ENCODE assay signal across 6 cellular contexts in the genomic region with DNA sequence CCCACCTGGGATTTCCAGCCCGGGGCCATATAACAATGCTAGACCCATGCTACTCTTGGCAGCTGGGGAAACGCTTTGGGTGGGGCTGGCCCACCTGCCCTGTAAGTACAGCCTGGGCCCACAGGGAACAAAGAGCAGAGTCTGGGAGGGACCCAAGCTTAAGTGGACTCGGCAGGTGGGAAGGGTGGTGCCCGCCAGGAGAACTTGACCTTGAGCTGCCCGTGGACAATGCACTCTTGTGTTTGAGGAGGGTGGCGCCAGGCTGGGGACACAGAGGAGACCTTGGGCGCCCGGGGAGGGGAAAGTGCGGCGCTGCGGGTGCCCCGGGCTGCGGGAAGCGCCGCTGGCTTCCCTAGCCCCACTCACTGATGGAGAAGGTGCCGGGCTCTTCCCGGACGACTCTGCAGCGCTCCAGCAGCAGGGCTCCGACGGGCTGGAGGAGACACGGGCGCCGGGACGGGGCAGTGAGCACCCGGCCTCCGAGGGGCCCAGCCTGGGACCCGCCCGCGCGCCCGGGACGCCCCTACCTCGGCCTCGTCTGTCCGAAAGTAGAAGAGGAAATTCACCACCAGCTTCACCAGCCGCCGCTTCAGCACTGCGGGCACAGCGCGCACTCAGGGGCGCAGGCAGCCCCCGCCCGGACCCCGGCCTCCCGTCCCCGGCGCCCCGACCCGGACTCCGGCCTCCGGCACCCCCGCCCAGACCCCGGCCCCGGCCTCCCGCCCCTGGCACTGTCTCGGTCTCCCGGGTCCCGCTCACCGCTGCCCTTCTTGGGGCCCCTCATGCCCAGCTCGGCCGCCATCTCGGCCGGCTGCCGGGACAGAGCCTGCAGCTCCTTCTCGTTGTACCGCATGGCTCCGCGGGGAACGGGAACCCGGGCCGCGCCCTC. TPM values are rescaled to one million over a fixed set of nuclear protein-coding genes. Genes with fewer than 3 reads are reported as not detected.
DNase-seq lines count a peak whose midpoint lies in the region; ATAC-seq and TF ChIP-seq lines count a peak whose summit lies in the region.

No MANE protein-coding gene starts in this region.

- POLR2A ChIA-PET in activated B cell treated with CpG ODN at 0.5 μM for 24 hours (lab: Charles Lee): interaction anchor here (0.6 to 9.7 kb wide), 24 partner anchors 8 to 1841 kb away, joined by 3 to 103 read pairs (median 4); partner anchors contain the start of genes AP3D1, GADD45B, LSM7 and SPPL2B

- peak overlapping the region; percentile 99 for H3K27ac Mint-ChIP-seq in activated B cell treated with CpG ODN at 0.5 μM for 24 hours

- H3K36me3 Mint-ChIP-seq in activated B cell treated with CpG ODN at 0.5 μM for 24 hours (ENCODE audit: low read depth): peaks cover 49% of the 10 kb centered on the region

- H3K4me3 Mint-ChIP-seq in activated B cell treated with CpG ODN at 0.5 μM for 24 hours: peak overlapping the region; percentile 99

- H3K4me1 Mint-ChIP-seq in activated B cell treated with CpG ODN at 0.5 μM for 24 hours: peaks cover 61% of the 10 kb centered on the region

- TF ChIP-seq CTCF in activated B cell treated with CpG ODN at 0.5 μM for 24 hours (IDR thresholded peaks at IDR 0.05): no peak

- ATAC-seq in GM18868 (IDR thresholded peaks at IDR 0.05; ENCODE audit: unreplicated experiment) (peak; percentile 5), HG03175 (IDR thresholded peaks at IDR 0.05; ENCODE audit: unreplicated experiment) (peak; percentile 4), activated B cell treated with CpG ODN at 0.5 μM for 24 hours (ENCODE audit: low read depth) (peak; percentile 7), left colon (peak; percentile 65)

- no peaks in the 10 kb centered on the region for H3K27me3 Mint-ChIP-seq in activated B cell treated with CpG ODN at 0.5 μM for 24 hours

- intact Hi-C loops in activated B cell treated with CpG ODN at 0.5 μM for 24 hours (cut with micrococcal nuclease) (loop anchor here (1.0 kb wide), 13 partner anchors 18 to 402 kb away; partner anchors contain the start of genes LMNB2 and TIMM13), left colon (cut with DNase I, micrococcal nuclease) (loop anchor here in 1 of 2 donors (10.0 kb wide), 1 partner anchor 81 kb away; the partner anchor contains the start of gene AP3D1)

- CTCF ChIA-PET in activated B cell treated with CpG ODN at 0.5 μM for 24 hours (lab: Charles Lee): interaction anchor here (0.6 to 1.5 kb wide), 10 partner anchors 8 to 385 kb away, joined by 3 to 7 read pairs (median 4); no protein-coding TSS in a partner anchor

- DNase-seq in activated B cell treated with CpG ODN at 0.5 μM for 24 hours: peak; percentile 52
- peak; percentile 85 to 88 for DNase-seq in left colon
- DNase-seq in ecto neural progenitor cell (ENCODE audit: low spot score): no peak
- DNase-seq in MV-4-11 (lab: John Stamatoyannopoulos, UW): no peak

- no peaks in the 10 kb centered on the region for H3K9me3 Mint-ChIP-seq in activated B cell treated with CpG ODN at 0.5 μM for 24 hours

RNA-seq across cellular contexts. Expression of gene PLEKHJ1, which starts 0.5 kb away (rescaled TPM):
- 74.4 and 74.9 TPM in 2 replicates for total RNA-seq in activated B cell treated with CpG ODN at 0.5 μM for 24 hours
- 100 to 1,000 TPM; 198 to 213 TPM for total RNA-seq in left colon

RNA-seq across cellular contexts. Expression of gene SF3A2, which starts 1.0 kb away (rescaled TPM):
- total RNA-seq in activated B cell treated with CpG ODN at 0.5 μM for 24 hours (107 and 117 TPM in 2 replicates), left colon (10 to 100 TPM; 60.3 to 62.7 TPM)

RNA-seq across cellular contexts. Expression of gene AMH, which starts 13.5 kb away (rescaled TPM):
- 2.8 and 4.8 TPM in 2 replicates for total RNA-seq in activated B cell treated with CpG ODN at 0.5 μM for 24 hours
- total RNA-seq in left colon: 1 to 10 TPM; 1.6 to 1.7 TPM

RNA-seq across cellular contexts. Expression of gene JSRP1, which starts 20.6 kb away (rescaled TPM):
- total RNA-seq in activated B cell treated with CpG ODN at 0.5 μM for 24 hours (0.31 and 0.54 TPM in 2 replicates), left colon (1 to 10 TPM in 1 of 2 donors, under 1 TPM in 1; 0.55 to 2.6 TPM)

RNA-seq across cellular contexts. Expression of gene PEAK3, which starts 46.3 kb away (rescaled TPM):
- 0.09 TPM in 1 of 2 replicates, not detected in the other for total RNA-seq in activated B cell treated with CpG ODN at 0.5 μM for 24 hours
- under 1 TPM; 0.15 to 0.78 TPM for total RNA-seq in left colon

Comparison
In these comparisons a context has a peak if more than half of its experiments do, and no peak if none do; other contexts are left out.
1. ATAC-seq: peak in every context shown above with its lines; median percentile 65 in left colon; 7 in activated B cell treated with CpG ODN at 0.5 μM for 24 hours; 5 in GM18868; 4 in HG03175.
2. DNase-seq: peak in activated B cell treated with CpG ODN at 0.5 μM for 24 hours (single experiment) and left colon (2 of 2); none in ecto neural progenitor cell (single experiment) and MV-4-11 (single experiment).